10 cellular contexts compared by ENCODE assay signal in the genomic region with DNA sequence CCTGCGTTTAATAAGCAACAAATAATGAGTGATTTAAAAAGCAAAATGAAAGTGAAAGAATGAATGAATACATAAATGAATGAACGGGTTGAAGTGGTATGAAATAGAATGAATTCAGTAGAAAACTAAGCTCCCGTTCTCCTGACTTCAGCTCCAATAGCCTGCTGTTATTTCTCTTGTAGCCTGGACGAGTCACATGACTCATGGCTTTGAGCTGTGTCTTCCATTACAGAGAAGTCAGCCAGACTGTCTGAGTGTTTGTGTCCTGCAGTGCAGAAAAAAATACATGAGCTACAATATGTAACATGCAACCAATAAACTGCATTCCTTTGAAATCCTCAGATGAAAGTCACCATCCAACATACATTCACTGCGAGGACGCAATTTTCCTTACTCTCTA. TPM values are rescaled to one million over a fixed set of nuclear protein-coding genes. Genes with fewer than 3 reads are reported as not detected.
A peak's percentile ranks its signal among the peaks of the same experiment; 100 is the strongest.
DNase-seq lines count a peak whose midpoint lies in the region; ATAC-seq and TF ChIP-seq lines count a peak whose summit lies in the region.
"Had no signal": no experiment of that assay in that cellular context is flagged by ENCODE, and none has a peak within 500 bp of the region (broad histone marks: within the 10 kb centered on the region; RNA-seq: fewer than 3 reads in every experiment).

No MANE protein-coding gene starts in this region.

- DNase-seq in G401 (ENCODE audit: low spot score) (peak; percentile 65), fibroblast of pulmonary artery (ENCODE audit: low read depth) (peak; percentile 68), osteocyte (ENCODE audit: extremely low spot score, unreplicated experiment) (no peak), HEK293T (ENCODE audit: extremely low spot score) (no peak), testis (no peak)
- DNase-seq in stimulated activated CD4-positive, alpha-beta T cell treated with anti-CD3 and anti-CD28 coated beads, Interleukin-15, amount 100 ng/mL, for 24 hours = no peak
- DNase-seq: T-helper 9 cell had no signal

- H3K36me3 Mint-ChIP-seq in osteocyte (ENCODE audit: unreplicated experiment) = no peaks in the 10 kb centered on the region
- H3K36me3 Mint-ChIP-seq: activated naive CD4-positive, alpha-beta T cell treated with anti-CD3 and anti-CD28 coated beads, Interleukin-2, amount 50 U/mL, for 24 hours had no signal

- CTCF ChIA-PET in HEK293T (lab: Yijun Ruan, JAX) = interaction anchor here (1.0 kb wide), 1 partner anchor 18 kb away, joined by 3 read pairs; no protein-coding TSS in a partner anchor

- no peak overlapping the region for H3K4me3 ChIP-seq in OCI-LY3 (ENCODE audit: low read length)
- H3K4me3 ChIP-seq in fibroblast of pulmonary artery (replicated peaks; ENCODE audit: low read depth, low read length) = peak overlapping the region; percentile 4
- no peak overlapping the region for H3K4me3 ChIP-seq in testis

- in situ Hi-C loops in G401 (cut with HindIII; ENCODE audit: low sequenced_read_pairs) = no loop called here

- no peaks in the 10 kb centered on the region for H3K9me3 ChIP-seq in OCI-LY3 (ENCODE audit: insufficient read depth, low read length)
- H3K9me3 ChIP-seq in testis = no peaks in the 10 kb centered on the region

- H3K9ac ChIP-seq in OCI-LY3 (ENCODE audit: low read length) = no peak overlapping the region

- H2AFZ ChIP-seq in OCI-LY3 (ENCODE audit: low read depth, low read length) = no peak overlapping the region

- intact Hi-C loops in testis (cut with DNase I; ENCODE audit: low total_unique reads) = no loop called here

- peaks cover 48% of the 10 kb centered on the region for H3K4me1 Mint-ChIP-seq in osteocyte (ENCODE audit: unreplicated experiment)
- H3K4me1 Mint-ChIP-seq: activated naive CD4-positive, alpha-beta T cell treated with anti-CD3 and anti-CD28 coated beads, Interleukin-2, amount 50 U/mL, for 24 hours had no signal

- TF ChIP-seq CTCF in OCI-LY3 (IDR thresholded peaks at IDR 0.05; ENCODE audit: low read depth, low read length) (no peak), fibroblast of pulmonary artery (IDR thresholded peaks at IDR 0.05; ENCODE audit: low read length, missing control alignments) (no peak), osteocyte (IDR thresholded peaks at IDR 0.05) (no peak), testis (IDR thresholded peaks at IDR 0.05) (no peak)

- 53 to 66% methylated on average over 6 of the region's 6 CpGs for whole genome bisulfite sequencing in testis, 2 donors

- peak overlapping the region; percentile 51 for H3K4me3 Mint-ChIP-seq in osteocyte (ENCODE audit: unreplicated experiment)
- H3K4me3 Mint-ChIP-seq: activated naive CD4-positive, alpha-beta T cell treated with anti-CD3 and anti-CD28 coated beads, Interleukin-2, amount 50 U/mL, for 24 hours had no signal

- peak overlapping the region; percentile 4; the same call in 1 of the 2 replicates for H3K4me2 ChIP-seq in OCI-LY3 (ENCODE audit: low read length)

- peak overlapping the region; percentile 86 for H3K27ac Mint-ChIP-seq in osteocyte (ENCODE audit: unreplicated experiment)
- H3K27ac Mint-ChIP-seq: activated naive CD4-positive, alpha-beta T cell treated with anti-CD3 and anti-CD28 coated beads, Interleukin-2, amount 50 U/mL, for 24 hours had no signal

- H3K27ac ChIP-seq in OCI-LY3 (ENCODE audit: low read length) (no peak overlapping the region), testis (no peak overlapping the region)

- no peaks in the 10 kb centered on the region for H3K27me3 ChIP-seq in OCI-LY3 (ENCODE audit: low read depth, low read length)
- H3K27me3 ChIP-seq in testis = no peaks in the 10 kb centered on the region

- no peaks in the 10 kb centered on the region for H3K27me3 Mint-ChIP-seq in osteocyte (ENCODE audit: unreplicated experiment)

- H3K36me3 ChIP-seq in OCI-LY3 (replicated peaks; ENCODE audit: low read depth, low read length) (no peaks in the 10 kb centered on the region), testis (ENCODE audit: low read depth, missing control alignments) (no peaks in the 10 kb centered on the region)

- H3K79me2 ChIP-seq in OCI-LY3 (ENCODE audit: low read length) = no peaks in the 10 kb centered on the region

- no peaks in the 10 kb centered on the region for H3K9me3 Mint-ChIP-seq in osteocyte (ENCODE audit: unreplicated experiment)
- H3K9me3 Mint-ChIP-seq: activated naive CD4-positive, alpha-beta T cell treated with anti-CD3 and anti-CD28 coated beads, Interleukin-2, amount 50 U/mL, for 24 hours had no signal

- no peaks in the 10 kb centered on the region for H4K20me1 ChIP-seq in OCI-LY3 (ENCODE audit: insufficient read depth, low read length)

- ATAC-seq in HG03039 (IDR thresholded peaks at IDR 0.05; ENCODE audit: unreplicated experiment) = no peak

- TF ChIP-seq POLR2A in testis (IDR thresholded peaks at IDR 0.05) = no peak

- H3K4me1 ChIP-seq in OCI-LY3 (ENCODE audit: low read length) = no peaks in the 10 kb centered on the region
- no peaks in the 10 kb centered on the region for H3K4me1 ChIP-seq in testis

- POLR2A ChIA-PET in HEK293T (lab: Yijun Ruan, JAX) = no interaction called here

TF ChIP-seq in HEK293T, 16 proteins besides CTCF, POLR2A, EP300 and RAD21:
- TF ChIP-seq ELF4 (IDR thresholded peaks at IDR 0.05) (no peak), L3MBTL2 (conservative IDR thresholded peaks at IDR 0.05) (no peak), FOXA1 (IDR thresholded peaks at IDR 0.05) (no peak), NFRKB (IDR thresholded peaks at IDR 0.05) (no peak), FOXK2 (IDR thresholded peaks at IDR 0.05) (no peak), ZNF384 (IDR thresholded peaks at IDR 0.05) (no peak), LEF1 (IDR thresholded peaks at IDR 0.05; ENCODE audit: borderline replicate concordance) (no peak), ARNT (IDR thresholded peaks at IDR 0.05) (no peak), SUZ12 (IDR thresholded peaks at IDR 0.05) (no peak), TARDBP (IDR thresholded peaks at IDR 0.05) (no peak), SP1 (IDR thresholded peaks at IDR 0.05) (no peak), BHLHE40 (IDR thresholded peaks at IDR 0.05; ENCODE audit: borderline replicate concordance) (no peak), HDGF (IDR thresholded peaks at IDR 0.05; ENCODE audit: borderline replicate concordance) (no peak), FOXM1 (IDR thresholded peaks at IDR 0.05; ENCODE audit: borderline replicate concordance) (no peak), CTBP1 (IDR thresholded peaks at IDR 0.05; ENCODE audit: borderline replicate concordance) (no peak)
- TF ChIP-seq, protein P1, sequence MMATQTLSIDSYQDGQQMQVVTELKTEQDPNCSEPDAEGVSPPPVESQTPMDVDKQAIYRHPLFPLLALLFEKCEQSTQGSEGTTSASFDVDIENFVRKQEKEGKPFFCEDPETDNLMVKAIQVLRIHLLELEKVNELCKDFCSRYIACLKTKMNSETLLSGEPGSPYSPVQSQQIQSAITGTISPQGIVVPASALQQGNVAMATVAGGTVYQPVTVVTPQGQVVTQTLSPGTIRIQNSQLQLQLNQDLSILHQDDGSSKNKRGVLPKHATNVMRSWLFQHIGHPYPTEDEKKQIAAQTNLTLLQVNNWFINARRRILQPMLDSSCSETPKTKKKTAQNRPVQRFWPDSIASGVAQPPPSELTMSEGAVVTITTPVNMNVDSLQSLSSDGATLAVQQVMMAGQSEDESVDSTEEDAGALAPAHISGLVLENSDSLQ (IDR thresholded peaks at IDR 0.05) = no peak

RNA-seq across cellular contexts. Expression of a gene that starts 21.2 kb away (rescaled TPM):
- 2.9 and 3.4 TPM in 2 replicates for total RNA-seq in G401 (2014; rRNA removed; shearing (Covaris generic))
- total RNA-seq in osteocyte = 132 and 134 TPM in 2 replicates
- total RNA-seq in testis = under 1 TPM; 0.31 to 0.43 TPM
- polyA plus RNA-seq in testis (ENCODE audit: insufficient read depth, low read depth, low replicate concordance) = 1.2 TPM

Comparison
In these comparisons a context has a peak if more than half of its experiments do, and no peak if none do; other contexts are left out.
1. DNase-seq: peak in G401 (single experiment) and fibroblast of pulmonary artery (single experiment); none in osteocyte (single experiment), HEK293T (single experiment), testis (single experiment) and stimulated activated CD4-positive, alpha-beta T cell treated with anti-CD3 and anti-CD28 coated beads, Interleukin-15, amount 100 ng/mL, for 24 hours (single experiment).
2. RNA of a gene that starts 21.2 kb away (total RNA-seq): 132 to 134 TPM in osteocyte; 2.9 to 3.4 TPM in G401 and 0.31 to 0.43 TPM in testis; every median in the first group is over 10 times any median in the second.